Comparison of ENCODE assay signal across 3 cellular contexts in genomic region chr16:64138621-64139020, GRCh38.
"Had no signal": no experiment of that assay in that cellular context is flagged by ENCODE, and none has a peak within 500 bp of the region (broad histone marks: within the 10 kb centered on the region; RNA-seq: fewer than 3 reads in every experiment).

No MANE protein-coding gene starts in this region.

- DNase-seq: GDM1, GF-D8 had no signal

- ATAC-seq: GM12878 had no signal
